In genomic region chrX:34053931-34054330, GRCh38 we compare ENCODE assay signal across 30 cellular contexts.
"Had no signal": no experiment of that assay in that cellular context is flagged by ENCODE, and none has a peak within 500 bp of the region (broad histone marks: within the 10 kb centered on the region; RNA-seq: fewer than 3 reads in every experiment).

No MANE protein-coding gene starts in this region.

- H3K9me3 Mint-ChIP-seq: activated CD4-positive, alpha-beta memory T cell treated with anti-CD3 and anti-CD28 coated beads, Interleukin-2, amount 10 ng/mL, durations not matched to agents 7 days and 5 days; activated naive CD8-positive, alpha-beta T cell treated with anti-CD3 and anti-CD28 coated beads for 36 hours had no signal

- H3K27me3 Mint-ChIP-seq: activated CD4-positive, alpha-beta memory T cell treated with anti-CD3 and anti-CD28 coated beads, Interleukin-2, amount 10 ng/mL, durations not matched to agents 7 days and 5 days; activated CD8-positive, alpha-beta memory T cell treated with anti-CD3 and anti-CD28 coated beads, Interleukin-2, amount 10 ng/mL, durations not matched to agents 7 days and 5 days; activated naive CD8-positive, alpha-beta T cell treated with anti-CD3 and anti-CD28 coated beads for 36 hours; central memory CD8-positive, alpha-beta T cell had no signal

- H3K27ac ChIP-seq: brain microvascular endothelial cell, SJCRH30, SK-N-MC, WERI-Rb-1 had no signal

- H3K4me1 ChIP-seq: SJCRH30 had no signal

- H3K4me1 Mint-ChIP-seq: activated CD4-positive, alpha-beta memory T cell treated with anti-CD3 and anti-CD28 coated beads, Interleukin-2, amount 10 ng/mL, durations not matched to agents 7 days and 5 days; activated CD8-positive, alpha-beta memory T cell treated with anti-CD3 and anti-CD28 coated beads, Interleukin-2, amount 10 ng/mL, durations not matched to agents 7 days and 5 days; activated naive CD8-positive, alpha-beta T cell treated with anti-CD3 and anti-CD28 coated beads for 36 hours; central memory CD8-positive, alpha-beta T cell had no signal

- H3K27ac Mint-ChIP-seq: activated CD4-positive, alpha-beta memory T cell treated with anti-CD3 and anti-CD28 coated beads, Interleukin-2, amount 10 ng/mL, durations not matched to agents 7 days and 5 days; activated CD8-positive, alpha-beta memory T cell treated with anti-CD3 and anti-CD28 coated beads, Interleukin-2, amount 10 ng/mL, durations not matched to agents 7 days and 5 days; activated naive CD8-positive, alpha-beta T cell treated with anti-CD3 and anti-CD28 coated beads for 36 hours had no signal

- H3K36me3 ChIP-seq: brain microvascular endothelial cell, MG63, SJCRH30, WERI-Rb-1 had no signal

- H3K36me3 Mint-ChIP-seq: activated CD8-positive, alpha-beta memory T cell treated with anti-CD3 and anti-CD28 coated beads, Interleukin-2, amount 10 ng/mL, durations not matched to agents 7 days and 5 days; activated naive CD8-positive, alpha-beta T cell treated with anti-CD3 and anti-CD28 coated beads for 36 hours had no signal

- H3K4me3 ChIP-seq: MG63, SJCRH30, SK-N-MC had no signal

- H3K27me3 ChIP-seq: brain microvascular endothelial cell, MG63, SJCRH30 had no signal

- ATAC-seq: activated CD8-positive, alpha-beta memory T cell treated with anti-CD3 and anti-CD28 coated beads, Interleukin-2, amount 10 ng/mL, durations not matched to agents 7 days and 5 days; Panc1 had no signal

- DNase-seq: activated CD4-positive, alpha-beta memory T cell treated with anti-CD3 and anti-CD28 coated beads, Interleukin-2, amount 10 ng/mL, durations not matched to agents 7 days and 5 days; activated CD4-positive, alpha-beta T cell treated with anti-CD3 and anti-CD28 coated beads for 1 hour; activated CD4-positive, alpha-beta T cell treated with anti-CD3 and anti-CD28 coated beads for 48 hours; activated CD4-positive, CD25-positive, alpha-beta regulatory T cell; activated CD8-positive, alpha-beta memory T cell treated with anti-CD3 and anti-CD28 coated beads for 24 hours; activated CD8-positive, alpha-beta memory T cell treated with anti-CD3 and anti-CD28 coated beads, Interleukin-2, amount 10 ng/mL, durations not matched to agents 7 days and 5 days; activated CD8-positive, alpha-beta memory T cell treated with anti-CD3 and anti-CD28 coated beads, Interleukin-2, amount 50 U/mL, for 48 hours; activated effector memory CD4-positive, alpha-beta T cell treated with anti-CD3 and anti-CD28 coated beads, Interleukin-2, amount 50 U/mL, for 16 hours; activated naive CD4-positive, alpha-beta T cell; activated naive CD4-positive, alpha-beta T cell treated with anti-CD3 and anti-CD28 coated beads, Interleukin-2, amount 50 U/mL, for 16 hours; activated naive CD8-positive, alpha-beta T cell treated with anti-CD3 and anti-CD28 coated beads for 36 hours; activated T-cell treated with anti-CD3 and anti-CD28 coated beads, Interleukin-2, amount 50 U/mL, for 48 hours; amniotic stem cell; brain microvascular endothelial cell; Kasumi-1; MG63; NCI-H1048; NCI-H1105 treated with DMSO at 0.1 percent for 48 hours; NCI-H1436; NCI-H1694 treated with DMSO at 0.1 percent for 48 hours; NCI-H2029; NCI-H345; NCI-H524 treated with DMSO at 0.1 percent for 48 hours; SHP77; SJCRH30; T1000; WERI-Rb-1 had no signal

- H3K4me3 Mint-ChIP-seq: activated CD4-positive, alpha-beta memory T cell treated with anti-CD3 and anti-CD28 coated beads, Interleukin-2, amount 10 ng/mL, durations not matched to agents 7 days and 5 days; activated CD8-positive, alpha-beta memory T cell treated with anti-CD3 and anti-CD28 coated beads, Interleukin-2, amount 10 ng/mL, durations not matched to agents 7 days and 5 days; activated naive CD8-positive, alpha-beta T cell treated with anti-CD3 and anti-CD28 coated beads for 36 hours; central memory CD8-positive, alpha-beta T cell had no signal

- H3K9me3 ChIP-seq: MG63, SJCRH30 had no signal
